ENCODE assay signal across 1 cellular context in genomic region chr12:113298861-113299545, GRCh38.
TF ChIP-seq lines count a peak whose summit lies in the region.

No MANE protein-coding gene starts in this region.

TF ChIP-seq in IMR-90, 13 proteins besides CTCF, POLR2A, EP300 and RAD21 (continued from another document):
- TF ChIP-seq RFX5 (IDR thresholded peaks at IDR 0.05; ENCODE audit: low read depth, low read length): no peak
- TF ChIP-seq BHLHE40 (IDR thresholded peaks at IDR 0.05; ENCODE audit: low read depth, low read length): no peak
- TF ChIP-seq, protein P1, sequence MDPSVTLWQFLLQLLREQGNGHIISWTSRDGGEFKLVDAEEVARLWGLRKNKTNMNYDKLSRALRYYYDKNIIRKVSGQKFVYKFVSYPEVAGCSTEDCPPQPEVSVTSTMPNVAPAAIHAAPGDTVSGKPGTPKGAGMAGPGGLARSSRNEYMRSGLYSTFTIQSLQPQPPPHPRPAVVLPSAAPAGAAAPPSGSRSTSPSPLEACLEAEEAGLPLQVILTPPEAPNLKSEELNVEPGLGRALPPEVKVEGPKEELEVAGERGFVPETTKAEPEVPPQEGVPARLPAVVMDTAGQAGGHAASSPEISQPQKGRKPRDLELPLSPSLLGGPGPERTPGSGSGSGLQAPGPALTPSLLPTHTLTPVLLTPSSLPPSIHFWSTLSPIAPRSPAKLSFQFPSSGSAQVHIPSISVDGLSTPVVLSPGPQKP (IDR thresholded peaks at IDR 0.05; ENCODE audit: borderline replicate concordance, low read depth, low read length): no peak
TF ChIP-seq in IMR-90: peak in this region for 0.
